ENCODE assay signal across 2 cellular contexts in genomic region chr1:866631-867299, GRCh38.
A peak's percentile ranks its signal among the peaks of the same experiment; 100 is the strongest.
TF ChIP-seq lines count a peak whose summit lies in the region.

No MANE protein-coding gene starts in this region.

TF ChIP-seq in K562, 482 proteins besides CTCF, POLR2A, EP300 and RAD21:
- peak; percentile 93 for TF ChIP-seq ZNF263 (CRISPR knock-in tag; IDR thresholded peaks at IDR 0.05; ENCODE audit: borderline replicate concordance)
TF ChIP-seq in K562: peak in this region for 1; not testable (repeated sequence) for 481.

TF ChIP-seq in HepG2, 621 proteins besides CTCF, POLR2A, EP300 and RAD21:
- TF ChIP-seq ZNF263 (CRISPR knock-in tag; IDR thresholded peaks at IDR 0.05): peak; percentile 77
- 0 out of 2 replicates have a peak, but pooled peaks have one; percentile 20 for TF ChIP-seq MNT (IDR thresholded peaks at IDR 0.05)
